In genomic region chr19:43163135-43163534, GRCh38 we compare ENCODE assay signal across 17 cellular contexts. TPM values are rescaled to one million over a fixed set of nuclear protein-coding genes. Genes with fewer than 3 reads are reported as not detected.
"Had no signal": no experiment of that assay in that cellular context is flagged by ENCODE, and none has a peak within 500 bp of the region (broad histone marks: within the 10 kb centered on the region; RNA-seq: fewer than 3 reads in every experiment).

No MANE protein-coding gene starts in this region.

RNA-seq across cellular contexts. Expression of gene PSG5, which starts 23.2 kb away (rescaled TPM):
- total RNA-seq: activated B cell treated with CpG ODN at 0.5 μM for 24 hours; activated CD4-positive, alpha-beta memory T cell treated with anti-CD3 and anti-CD28 coated beads for 36 hours; activated CD4-positive, alpha-beta T cell treated with anti-CD3 and anti-CD28 coated beads, Interleukin-2, amount 10 ng/mL, durations not matched to agents 24 days and 14 days; activated CD8-positive, alpha-beta memory T cell treated with anti-CD3 and anti-CD28 coated beads for 36 hours; activated CD8-positive, alpha-beta T cell treated with anti-CD3 and anti-CD28 coated beads for 36 hours; activated naive CD4-positive, alpha-beta T cell treated with anti-CD3 and anti-CD28 coated beads for 36 hours; activated naive CD4-positive, alpha-beta T cell treated with anti-CD3 and anti-CD28 coated beads, Interleukin-2, amount 50 U/mL, for 72 hours; activated naive CD8-positive, alpha-beta T cell treated with anti-CD3 and anti-CD28 coated beads for 36 hours; activated T-cell treated with anti-CD3 and anti-CD28 coated beads, Interleukin-2, amount 50 U/mL, for 4 hours; activated T-cell treated with anti-CD3 and anti-CD28 coated beads, Interleukin-2, amount 50 U/mL, for 72 hours; activated T-helper 1 cell treated with anti-CD3 and anti-CD28 coated beads, Interleukin-12 subunit alpha, Interleukin-12 subunit beta, Interleukin-2, Interleukin-4 antibody, amounts not matched to agents 30 ng/mL and 10 ng/mL and 1 ng/mL, durations not matched to agents 14 hours and 24 hours and 36 hours; activated T-helper 17 cell treated with anti-CD3 and anti-CD28 coated beads, Interleukin-2, amount 50 U/mL, for 72 hours; adrenal gland; aorta; breast epithelium; cardiac septum had no signal
- polyA plus RNA-seq: adrenal gland, aorta had no signal

RNA-seq across cellular contexts. Expression of gene PSG4, which starts 42.3 kb away (rescaled TPM):
- total RNA-seq: activated B cell treated with CpG ODN at 0.5 μM for 24 hours; activated CD4-positive, alpha-beta memory T cell treated with anti-CD3 and anti-CD28 coated beads for 36 hours; activated CD4-positive, alpha-beta T cell treated with anti-CD3 and anti-CD28 coated beads, Interleukin-2, amount 10 ng/mL, durations not matched to agents 24 days and 14 days; activated CD8-positive, alpha-beta memory T cell treated with anti-CD3 and anti-CD28 coated beads for 36 hours; activated CD8-positive, alpha-beta T cell treated with anti-CD3 and anti-CD28 coated beads for 36 hours; activated naive CD4-positive, alpha-beta T cell treated with anti-CD3 and anti-CD28 coated beads for 36 hours; activated naive CD8-positive, alpha-beta T cell treated with anti-CD3 and anti-CD28 coated beads for 36 hours; activated T-cell treated with anti-CD3 and anti-CD28 coated beads, Interleukin-2, amount 50 U/mL, for 4 hours; activated T-cell treated with anti-CD3 and anti-CD28 coated beads, Interleukin-2, amount 50 U/mL, for 72 hours; activated T-helper 1 cell treated with anti-CD3 and anti-CD28 coated beads, Interleukin-12 subunit alpha, Interleukin-12 subunit beta, Interleukin-2, Interleukin-4 antibody, amounts not matched to agents 30 ng/mL and 10 ng/mL and 1 ng/mL, durations not matched to agents 14 hours and 24 hours and 36 hours; aorta; cardiac septum; cerebellum had no signal
- polyA plus RNA-seq: aorta had no signal
